ENCODE assay signal across 16 cellular contexts in genomic region chr14:102490456-102490855, GRCh38. TPM values are rescaled to one million over a fixed set of nuclear protein-coding genes. Genes with fewer than 3 reads are reported as not detected.
DNase-seq lines count a peak whose midpoint lies in the region; ATAC-seq and TF ChIP-seq lines count a peak whose summit lies in the region.
"Had no signal": no experiment of that assay in that cellular context is flagged by ENCODE, and none has a peak within 500 bp of the region (broad histone marks: within the 10 kb centered on the region; RNA-seq: fewer than 3 reads in every experiment).

No MANE protein-coding gene starts in this region.

- no peak overlapping the region for H4K5ac ChIP-seq in H9 (ENCODE audit: insufficient read length, low read depth, low read length)

- H4K20me1 ChIP-seq in H9 (ENCODE audit: control insufficient read depth, insufficient read depth, insufficient read length) = no peaks in the 10 kb centered on the region

- H3K79me2 ChIP-seq in H9 (ENCODE audit: insufficient read depth, low read length) = no peaks in the 10 kb centered on the region

- H2BK15ac ChIP-seq in H9 (ENCODE audit: low read depth, low read length) = no peak overlapping the region

- H3K4me2 ChIP-seq in H9 (ENCODE audit: insufficient read depth, insufficient read length, low read length) = no peak overlapping the region

- H3K9me3 Mint-ChIP-seq in H9 = no peaks in the 10 kb centered on the region
- H3K9me3 Mint-ChIP-seq: CD8-positive, alpha-beta memory T cell had no signal

- H3K27ac ChIP-seq in H9 (ENCODE audit: insufficient read length, low read depth, low read length) (no peak overlapping the region), spleen (no peak overlapping the region)

- H2BK20ac ChIP-seq in H9 (ENCODE audit: low read depth, low read length, poor library complexity, severe bottlenecking) = no peak overlapping the region

- no peak for ATAC-seq in GM21528 (IDR thresholded peaks at IDR 0.05; ENCODE audit: low FRiP score, unreplicated experiment)
- ATAC-seq in HG02973 (IDR thresholded peaks at IDR 0.05; ENCODE audit: unreplicated experiment) = no peak
- ATAC-seq in left lobe of liver = no peak

- no peak overlapping the region for H3K4me3 Mint-ChIP-seq in H9
- H3K4me3 Mint-ChIP-seq: CD8-positive, alpha-beta memory T cell had no signal

- H4K8ac ChIP-seq in H9 (replicated peaks; ENCODE audit: insufficient read length, low read depth, low read length) = no peak overlapping the region

- WGBS in H9 (ENCODE audit: extremely low coverage, insufficient read length, low lambda C conversion rate) = no CpG with 5 or more reads among the region's 18 CpGs
- WGBS in spleen, 5 donors = 92 to 97% (median 93%) methylated on average over 9 to 18 of the region's 18 CpGs

- TF ChIP-seq CTCF in H9 (conservative IDR thresholded peaks at IDR 0.05) (no peak), spleen (IDR thresholded peaks at IDR 0.05 in 8 of 11, conservative IDR thresholded peaks at IDR 0.05 in 3 of 11) (no peak)

- H2AFZ ChIP-seq in H9 (ENCODE audit: low read length) = no peak overlapping the region

- DNase-seq in H9 = no peak
- peak; percentile 28 for DNase-seq in NCI-H69 (lab: John Stamatoyannopoulos, UW)
- DNase-seq in islet precursor cell = peak; percentile 44
- DNase-seq in spleen = peak; percentile 54
- no peak for DNase-seq in left lobe of liver (ENCODE audit: low spot score)
- DNase-seq: ACHN; C1 segment of cervical spinal cord; CD8-positive, alpha-beta memory T cell; HCEC 1CT; KG1; NCI-H1694 treated with DMSO at 0.1 percent for 48 hours; NCI-H748 treated with DMSO at 0.1 percent for 48 hours; NK-92 treated with Interleukin-12 subunit alpha and Interleukin-12 subunit beta, amount 100 ng/mL, for 24 hours; SHP77 had no signal

- no peak overlapping the region for H2AK5ac ChIP-seq in H9 (ENCODE audit: insufficient read length, low read length)

- no peak overlapping the region for H3K4ac ChIP-seq in H9 (ENCODE audit: low read depth, low read length)

- peaks cover 3 to 4% of the 10 kb centered on the region in 2 experiments; a peak in 2 of 4 replicates for H3K4me1 Mint-ChIP-seq in H9
- H3K4me1 Mint-ChIP-seq: CD8-positive, alpha-beta memory T cell had no signal

- no peak overlapping the region for H3K14ac ChIP-seq in H9 (ENCODE audit: insufficient read depth, low read length)

- no peaks in the 10 kb centered on the region for H3K9me3 ChIP-seq in H9 (ENCODE audit: control insufficient read depth, low read depth, low read length)
- H3K9me3 ChIP-seq in spleen = no peaks in the 10 kb centered on the region

- H3T11ph ChIP-seq in H9 (ENCODE audit: low read length) = no peak overlapping the region

- H3K27me3 ChIP-seq in H9 (ENCODE audit: insufficient read depth, low read length) = no peaks in the 10 kb centered on the region
- H3K27me3 ChIP-seq in spleen (replicated peaks in 1 of 7) = no peaks in the 10 kb centered on the region

- no peaks in the 10 kb centered on the region; the same call in 1 of the 2 replicates for H3K27me3 Mint-ChIP-seq in H9 (ENCODE audit: low read depth)

- no peak overlapping the region for H3K4me3 ChIP-seq in spleen

- peak overlapping the region in 2 of 3 experiments; percentile 33 to 39; a peak in 1 of 7 replicates for H3K27ac Mint-ChIP-seq in H9
- H3K27ac Mint-ChIP-seq: CD8-positive, alpha-beta memory T cell had no signal

- no peak overlapping the region for H3K23ac ChIP-seq in H9 (ENCODE audit: insufficient read length, low read depth, low read length)

- intact Hi-C loops in spleen (cut with DNase I; ENCODE audit: low total_unique reads) = no loop called here

- H4K91ac ChIP-seq in H9 (ENCODE audit: insufficient read length, low read depth, low read length) = no peak overlapping the region

- H3K9ac ChIP-seq in H9 (ENCODE audit: extremely low read depth, insufficient read length, low read length) = no peak overlapping the region

- no peak overlapping the region for H2BK120ac ChIP-seq in H9 (ENCODE audit: low read depth, low read length, poor library complexity, severe bottlenecking)

- no peaks in the 10 kb centered on the region for H3K4me1 ChIP-seq in H9 (ENCODE audit: insufficient read depth, low read length)
- no peaks in the 10 kb centered on the region for H3K4me1 ChIP-seq in spleen

- no peak for TF ChIP-seq POLR2A in spleen (IDR thresholded peaks at IDR 0.05)

- H3K79me1 ChIP-seq in H9 (ENCODE audit: insufficient read depth, low read depth, low read length, poor library complexity, severe bottlenecking) = no peaks in the 10 kb centered on the region

- no peaks in the 10 kb centered on the region for H3K36me3 Mint-ChIP-seq in H9 (ENCODE audit: insufficient read depth in 1 of 3, low read depth in 3 of 3)

- no peak overlapping the region for H3K56ac ChIP-seq in H9 (ENCODE audit: insufficient read length, low read depth, low read length)

- H2BK12ac ChIP-seq in H9 (ENCODE audit: insufficient read length, low read depth, low read length) = no peak overlapping the region

- peaks cover 0 to 69% (median 0%) of the 10 kb centered on the region in 6 donors for H3K36me3 ChIP-seq in spleen

- H3K23me2 ChIP-seq in H9 (ENCODE audit: insufficient read length, low read depth, low read length, poor library complexity, severe bottlenecking) = no peaks in the 10 kb centered on the region

- H3K18ac ChIP-seq in H9 (ENCODE audit: insufficient read length, low read depth, low read length) = no peak overlapping the region

- H2BK5ac ChIP-seq in H9 (ENCODE audit: insufficient read length, low read length) = no peak overlapping the region

RNA-seq across cellular contexts. Expression of gene ANKRD9, which starts 19.1 kb away (rescaled TPM):
- total RNA-seq in H9 (2021) (29.0 and 29.8 TPM in 2 replicates), spleen (10 to 100 TPM in 6 of 7 donors, 1 to 10 TPM in 1; 8.6 to 24.0 (median 15.7) TPM), left lobe of liver (14.5 TPM)
- polyA plus RNA-seq in spleen = 1 to 10 TPM; 2.2 to 4.9 (median 2.3) TPM

Comparison
In these comparisons a context has a peak if more than half of its experiments do, and no peak if none do; other contexts are left out.
1. DNase-seq: peak in NCI-H69 (single experiment), islet precursor cell (single experiment) and spleen (single experiment); none in H9 (single experiment) and left lobe of liver (single experiment).